In the genomic region with DNA sequence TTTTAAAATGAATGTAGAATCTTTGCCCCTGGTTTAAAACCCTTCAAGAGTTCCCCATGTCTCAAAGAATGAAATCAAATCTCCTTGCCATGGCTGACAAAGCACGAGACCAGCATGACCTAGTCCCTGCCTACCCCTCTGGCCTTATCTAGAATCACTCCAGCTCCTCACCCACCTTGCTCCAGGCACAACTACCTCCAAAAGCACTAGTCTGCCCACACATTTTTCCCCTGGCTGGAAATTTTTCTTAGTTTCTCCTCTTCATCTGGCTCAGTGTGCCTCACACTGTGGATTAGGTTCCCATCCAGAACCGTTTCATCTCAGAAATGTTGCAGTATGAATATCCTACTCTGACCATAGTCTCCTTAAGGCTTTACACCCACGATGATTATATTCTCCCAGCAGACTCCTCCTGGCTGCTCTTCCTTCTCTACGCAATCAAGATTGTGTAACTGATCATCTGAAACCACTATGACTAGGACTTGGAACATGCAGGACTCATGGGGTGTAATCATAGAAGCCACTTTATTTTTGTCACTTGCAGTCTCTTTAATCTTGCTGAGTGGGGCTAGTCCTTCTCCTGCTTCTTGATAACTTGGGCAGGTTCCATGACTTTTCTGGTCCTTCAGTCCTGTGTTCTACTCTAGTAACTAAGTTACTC, we compare ENCODE assay signal across 1 cellular context.
TF ChIP-seq lines count a peak whose summit lies in the region.

No MANE protein-coding gene starts in this region.

TF ChIP-seq in HepG2, 621 proteins besides CTCF, POLR2A, EP300 and RAD21:
- peak; percentile 20; the same call in 1 of the 2 replicates for TF ChIP-seq CEBPB (IDR thresholded peaks at IDR 0.05; ENCODE audit: borderline replicate concordance, low read depth, low read length)
- TF ChIP-seq CREB1 (IDR thresholded peaks at IDR 0.05): no peak
- TF ChIP-seq CREB1 (CRISPR knock-in tag; IDR thresholded peaks at IDR 0.05): no peak
